ENCODE assay signal across 13 cellular contexts in genomic region chr5:14475013-14475412, GRCh38.
"Had no signal": no experiment of that assay in that cellular context is flagged by ENCODE, and none has a peak within 500 bp of the region (broad histone marks: within the 10 kb centered on the region; RNA-seq: fewer than 3 reads in every experiment).

No MANE protein-coding gene starts in this region.

- H3K27me3 Mint-ChIP-seq: activated naive CD8-positive, alpha-beta T cell treated with anti-CD3 and anti-CD28 coated beads, Interleukin-2, amount 10 ng/mL, durations not matched to agents 7 days and 5 days; stimulated activated naive CD8-positive, alpha-beta T cell treated with anti-CD3 and anti-CD28 coated beads, Interleukin-15, amount 100 ng/mL, for 72 hours had no signal

- H3K4me1 Mint-ChIP-seq: immature natural killer cell had no signal

- H3K9me3 Mint-ChIP-seq: activated naive CD8-positive, alpha-beta T cell treated with anti-CD3 and anti-CD28 coated beads, Interleukin-2, amount 10 ng/mL, durations not matched to agents 7 days and 5 days; activated T-cell treated with anti-CD3 and anti-CD28 coated beads, Interleukin-2, amount 50 U/mL, for 4 hours; immature natural killer cell; nephron; stimulated activated naive CD8-positive, alpha-beta T cell treated with anti-CD3 and anti-CD28 coated beads, Interleukin-15, amount 100 ng/mL, for 72 hours had no signal

- DNase-seq: activated gamma-delta T cell; activated naive CD8-positive, alpha-beta T cell treated with anti-CD3 and anti-CD28 coated beads, Interleukin-2, amount 10 ng/mL, durations not matched to agents 7 days and 5 days; activated T-cell treated with anti-CD3 and anti-CD28 coated beads, Interleukin-2, amount 50 U/mL, for 4 hours; anterior cingulate cortex; immature natural killer cell; left colon; mesendoderm; ovary; stimulated activated CD4-positive, alpha-beta T cell treated with anti-CD3 and anti-CD28 coated beads, Interleukin-4, amount 100 ng/mL, for 1 hour; stimulated activated CD8-positive, alpha-beta memory T cell treated with anti-CD3 and anti-CD28 coated beads, Interleukin-4, amount 100 ng/mL, for 48 hours; stimulated activated naive CD8-positive, alpha-beta T cell treated with anti-CD3 and anti-CD28 coated beads, Interleukin-15, amount 100 ng/mL, for 72 hours; testis had no signal

- H3K4me3 ChIP-seq: ovary, testis had no signal

- ATAC-seq: activated T-cell treated with anti-CD3 and anti-CD28 coated beads, Interleukin-2, amount 50 U/mL, for 4 hours; left colon; stimulated activated naive CD8-positive, alpha-beta T cell treated with anti-CD3 and anti-CD28 coated beads, Interleukin-15, amount 100 ng/mL, for 72 hours had no signal

- H3K4me3 Mint-ChIP-seq: activated naive CD8-positive, alpha-beta T cell treated with anti-CD3 and anti-CD28 coated beads, Interleukin-2, amount 10 ng/mL, durations not matched to agents 7 days and 5 days; activated T-cell treated with anti-CD3 and anti-CD28 coated beads, Interleukin-2, amount 50 U/mL, for 4 hours; immature natural killer cell; nephron; stimulated activated naive CD8-positive, alpha-beta T cell treated with anti-CD3 and anti-CD28 coated beads, Interleukin-15, amount 100 ng/mL, for 72 hours had no signal

- H3K27ac ChIP-seq: ovary, testis had no signal

- H3K27ac Mint-ChIP-seq: activated naive CD8-positive, alpha-beta T cell treated with anti-CD3 and anti-CD28 coated beads, Interleukin-2, amount 10 ng/mL, durations not matched to agents 7 days and 5 days; immature natural killer cell; nephron had no signal
